8 cellular contexts compared by ENCODE assay signal in genomic region chr1:1402081-1402900, GRCh38. TPM values are rescaled to one million over a fixed set of nuclear protein-coding genes. Genes with fewer than 3 reads are reported as not detected.
DNase-seq lines count a peak whose midpoint lies in the region; ATAC-seq, FAIRE-seq and TF ChIP-seq lines count a peak whose summit lies in the region.

No MANE protein-coding gene starts in this region.

- H3K4me1 ChIP-seq in HAP-1 (peaks cover 22% of the 10 kb centered on the region), aorta (ENCODE audit: control insufficient read depth in 1 of 2, insufficient read depth in 2 of 2, low read length in 2 of 2) (no peaks in the 10 kb centered on the region)

- H3K36me3 ChIP-seq in HAP-1 (replicated peaks): peaks cover 83% of the 10 kb centered on the region
- peaks cover 30% of the 10 kb centered on the region for H3K36me3 ChIP-seq in bronchial epithelial cell (ENCODE audit: control insufficient read depth, insufficient read depth, low read length)
- H3K36me3 ChIP-seq in aorta (ENCODE audit: control insufficient read depth in 1 of 2, insufficient read depth in 2 of 2, low read length in 1 of 2): no peaks in the 10 kb centered on the region

- H3K4me3 ChIP-seq in HAP-1: no peak overlapping the region
- H3K4me3 ChIP-seq in bronchial epithelial cell (ENCODE audit: low read depth, low read length): no peak overlapping the region
- H3K4me3 ChIP-seq in aorta (ENCODE audit: low read length in 2 of 2): no peak overlapping the region

- no peak overlapping the region for H3K27ac ChIP-seq in aorta (ENCODE audit: low read depth in 1 of 2, low read length in 2 of 2)

- DNase-seq in Caki2 (ENCODE audit: low read depth) (peak; percentile 44), HAP-1 (ENCODE audit: low spot score in 2 of 2) (peak; percentile 57 to 79), RPMI8226 (peak; percentile 57), bronchial epithelial cell (ENCODE audit: low read depth) (peak; percentile 81), myocyte (ENCODE audit: low read depth) (peak; percentile 64), germinal center (ENCODE audit: low spot score) (no peak), aorta (no peak)

- ATAC-seq in aorta (ENCODE audit: low FRiP score): no peak
- ATAC-seq in HG03139 (IDR thresholded peaks at IDR 0.05; ENCODE audit: unreplicated experiment): no peak

- H3K9me3 ChIP-seq in HAP-1: no peaks in the 10 kb centered on the region
- no peaks in the 10 kb centered on the region for H3K9me3 ChIP-seq in aorta (ENCODE audit: control insufficient read depth, low read length)

- FAIRE-seq in bronchial epithelial cell (lab: Jason Lieb, UNC): peak; percentile 23

- H3K27me3 ChIP-seq in HAP-1 (ENCODE audit: low read depth) (no peaks in the 10 kb centered on the region), bronchial epithelial cell (ENCODE audit: control insufficient read depth, insufficient read depth, low read length) (no peaks in the 10 kb centered on the region), aorta (ENCODE audit: control insufficient read depth in 1 of 2, insufficient read depth in 2 of 2, low read length in 1 of 2) (no peaks in the 10 kb centered on the region)

- in situ Hi-C loops in Caki2 (cut with HindIII; ENCODE audit: low pct_unique_long_range_greater_than_20kb, low sequenced_read_pairs) (no loop called here), HAP-1 (cut with MboI; ENCODE audit: low sequenced_read_pairs) (loop anchor here (5.0 kb wide), 1 partner anchor 35 kb away; the partner anchor contains the start of gene VWA1)

- 63 to 67% methylated on average over 20 of the region's 20 CpGs for WGBS in aorta, 2 donors

- intact Hi-C loops in aorta (cut with DNase I): no loop called here

- TF ChIP-seq CTCF in bronchial epithelial cell (IDR thresholded peaks at IDR 0.05; ENCODE audit: insufficient read depth, low read length, severe bottlenecking): peak; percentile 75

RNA-seq across cellular contexts. Expression of gene CCNL2, which starts 3.2 kb away (rescaled TPM):
- total RNA-seq in Caki2 (2014; rRNA removed; shearing (Covaris generic); ENCODE audit: low replicate concordance): 34.3 and 34.9 TPM in 2 replicates
- total RNA-seq in bronchial epithelial cell (119 and 134 TPM in 2 replicates), myocyte (185 and 228 TPM in 2 replicates), aorta (100 to 1,000 TPM; 153 to 246 TPM)
- polyA plus RNA-seq in myocyte (2012): 161 TPM
- polyA plus RNA-seq in aorta: 100 to 1,000 TPM in 1 of 2 donors, 10 to 100 TPM in 1; 34.6 to 409 TPM

RNA-seq across cellular contexts. Expression of gene MRPL20, which starts 4.8 kb away (rescaled TPM):
- 32.2 and 79.3 TPM in 2 replicates for total RNA-seq in Caki2 (2014; rRNA removed; shearing (Covaris generic); ENCODE audit: low replicate concordance)
- total RNA-seq in bronchial epithelial cell: 46.3 and 50.4 TPM in 2 replicates
- 113 TPM in 2 replicates for total RNA-seq in myocyte
- 172 TPM for polyA plus RNA-seq in myocyte (2012)
- total RNA-seq in aorta: 10 to 100 TPM; 69.7 to 70.2 TPM
- 100 to 1,000 TPM; 144 to 184 TPM for polyA plus RNA-seq in aorta

RNA-seq across cellular contexts. Expression of gene ANKRD65, which starts 18.8 kb away (rescaled TPM):
- total RNA-seq in Caki2 (2014; rRNA removed; shearing (Covaris generic); ENCODE audit: low replicate concordance): not detected in 2 replicates
- total RNA-seq in bronchial epithelial cell (5.3 and 7.9 TPM in 2 replicates), myocyte (not detected in 2 replicates), aorta (1 to 10 TPM; 1.5 to 6.9 TPM)
- not detected for polyA plus RNA-seq in myocyte (2012)
- under 1 TPM in 1 of 2 donors, not detected in 1; 0.13 TPM for polyA plus RNA-seq in aorta

RNA-seq across cellular contexts. Expression of gene AURKAIP1, which starts 27.3 kb away (rescaled TPM):
- 130 and 178 TPM in 2 replicates for total RNA-seq in Caki2 (2014; rRNA removed; shearing (Covaris generic); ENCODE audit: low replicate concordance)
- total RNA-seq in bronchial epithelial cell (93.5 and 128 TPM in 2 replicates), myocyte (183 and 198 TPM in 2 replicates), aorta (10 to 100 TPM; 59.6 to 65.6 TPM)
- polyA plus RNA-seq in myocyte (2012): 122 TPM
- 100 to 1,000 TPM; 119 to 154 TPM for polyA plus RNA-seq in aorta

RNA-seq across cellular contexts. Expression of gene VWA1, which starts 33.2 kb away (rescaled TPM):
- total RNA-seq in Caki2 (2014; rRNA removed; shearing (Covaris generic); ENCODE audit: low replicate concordance): 37.5 and 47.0 TPM in 2 replicates
- total RNA-seq in bronchial epithelial cell (5.0 and 7.9 TPM in 2 replicates), myocyte (0.52 and 1.0 TPM in 2 replicates), aorta (10 to 100 TPM; 35.6 to 86.5 TPM)
- polyA plus RNA-seq in myocyte (2012): 1.2 TPM
- 1 to 10 TPM in 1 of 2 donors, under 1 TPM in 1; 0.13 to 4.5 TPM for polyA plus RNA-seq in aorta

Comparison
In these comparisons a context has a peak if more than half of its experiments do, and no peak if none do; other contexts are left out.
1. DNase-seq: peak in Caki2 (single experiment), HAP-1 (2 of 2), RPMI8226 (single experiment), bronchial epithelial cell (single experiment) and myocyte (single experiment); none in germinal center (single experiment) and aorta (0 of 2).